In the genomic region with DNA sequence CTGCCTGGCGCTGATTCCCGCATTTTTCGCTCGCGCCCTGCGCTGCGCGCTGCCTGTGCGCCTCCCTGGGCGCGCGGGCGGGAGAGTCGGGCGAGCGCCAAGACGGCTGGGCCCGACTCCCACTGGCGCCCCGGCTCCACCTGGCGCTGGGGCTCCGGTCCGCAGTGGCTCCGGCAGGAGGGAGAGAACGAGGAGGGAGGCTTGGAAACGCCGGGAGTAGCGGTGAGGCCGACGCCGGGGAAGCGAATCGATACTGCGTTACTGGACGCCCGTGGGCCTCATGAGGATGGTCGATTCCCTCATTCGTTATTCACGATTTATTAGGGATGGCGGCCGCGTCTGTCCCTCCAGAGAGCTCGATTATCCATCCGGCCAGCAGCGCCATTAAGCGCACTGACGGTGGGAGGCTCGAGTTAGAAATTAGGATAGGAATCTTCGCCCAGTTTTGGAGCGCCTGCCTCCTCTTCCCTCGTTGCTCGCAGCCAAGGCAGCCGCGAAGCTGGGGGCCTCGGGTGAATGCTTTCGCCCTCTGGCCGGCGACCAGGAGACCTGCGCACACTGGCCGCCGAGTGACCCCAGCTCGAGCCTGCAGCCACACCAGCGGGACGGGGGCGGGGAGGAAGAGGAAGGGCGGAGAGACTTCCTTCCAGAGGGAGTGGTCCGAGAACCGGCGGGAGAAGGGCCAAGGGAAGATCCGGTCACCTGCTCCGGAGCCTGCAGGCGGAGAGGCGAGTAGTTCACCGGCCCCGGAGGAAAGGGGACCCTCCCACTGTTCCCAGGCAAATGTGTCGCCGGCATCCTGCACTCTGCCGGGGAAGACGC, we compare ENCODE assay signal across 1 cellular context.
TF ChIP-seq lines count a peak whose summit lies in the region.

No MANE protein-coding gene starts in this region.

TF ChIP-seq in K562, 482 proteins besides CTCF, POLR2A, EP300 and RAD21 (continued from another document and continues in another):
- TF ChIP-seq, protein P1, sequence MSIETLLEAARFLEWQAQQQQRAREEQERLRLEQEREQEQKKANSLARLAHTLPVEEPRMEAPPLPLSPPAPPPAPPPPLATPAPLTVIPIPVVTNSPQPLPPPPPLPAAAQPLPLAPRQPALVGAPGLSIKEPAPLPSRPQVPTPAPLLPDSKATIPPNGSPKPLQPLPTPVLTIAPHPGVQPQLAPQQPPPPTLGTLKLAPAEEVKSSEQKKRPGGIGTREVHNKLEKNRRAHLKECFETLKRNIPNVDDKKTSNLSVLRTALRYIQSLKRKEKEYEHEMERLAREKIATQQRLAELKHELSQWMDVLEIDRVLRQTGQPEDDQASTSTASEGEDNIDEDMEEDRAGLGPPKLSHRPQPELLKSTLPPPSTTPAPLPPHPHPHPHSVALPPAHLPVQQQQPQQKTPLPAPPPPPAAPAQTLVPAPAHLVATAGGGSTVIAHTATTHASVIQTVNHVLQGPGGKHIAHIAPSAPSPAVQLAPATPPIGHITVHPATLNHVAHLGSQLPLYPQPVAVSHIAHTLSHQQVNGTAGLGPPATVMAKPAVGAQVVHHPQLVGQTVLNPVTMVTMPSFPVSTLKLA (conservative IDR thresholded peaks at IDR 0.05), result peak; percentile 60 to 67; a peak in 3 of 4 replicates
- TF ChIP-seq CSDE1 (IDR thresholded peaks at IDR 0.05) (0 out of 4 replicates have a peak, but pooled peaks of 1 of the 2 experiments have one; percentile 12), RB1 (IDR thresholded peaks at IDR 0.05; ENCODE audit: low read depth) (peak; percentile 40), TEAD4 (IDR thresholded peaks at IDR 0.05; ENCODE audit: low read length) (peak; percentile 11), TEAD4 (CRISPR knock-in tag; IDR thresholded peaks at IDR 0.05; ENCODE audit: borderline replicate concordance) (no peak), ZBED1 (IDR thresholded peaks at IDR 0.05) (peak; percentile 27; the same call in 1 of the 2 replicates), ZNF589 (CRISPR knock-in tag; IDR thresholded peaks at IDR 0.05; ENCODE audit: low read depth) (0 out of 2 replicates have a peak, but pooled peaks have one; percentile 59), GTF2F1 (IDR thresholded peaks at IDR 0.05; ENCODE audit: low read depth, low read length) (0 out of 2 replicates have a peak, but pooled peaks have one; percentile 53), FIP1L1 (IDR thresholded peaks at IDR 0.05; ENCODE audit: low read depth, low read length, poor library complexity, severe bottlenecking) (peak; percentile 48), GABPB1 (CRISPR knock-in tag; IDR thresholded peaks at IDR 0.05) (peak; percentile 78), BRF1 (IDR thresholded peaks at IDR 0.05; ENCODE audit: borderline replicate concordance, extremely low read depth, insufficient read length) (no peak), KLF16 (IDR thresholded peaks at IDR 0.05) (no peak), YBX1 (IDR thresholded peaks at IDR 0.05) (no peak), ZNF134 (CRISPR knock-in tag; conservative IDR thresholded peaks at IDR 0.05) (no peak), CEBPG (CRISPR knock-in tag; IDR thresholded peaks at IDR 0.05) (no peak), CEBPG (tag; conservative IDR thresholded peaks at IDR 0.05 in 1 of 2, IDR thresholded peaks at IDR 0.05 in 1 of 2) (no peak), NFYB (IDR thresholded peaks at IDR 0.05; ENCODE audit: extremely low read depth, insufficient read length) (no peak), CEBPB (tag; IDR thresholded peaks at IDR 0.05) (no peak), SMARCB1 (IDR thresholded peaks at IDR 0.05; ENCODE audit: insufficient read length, low read depth) (no peak), ZNF133 (CRISPR knock-in tag; IDR thresholded peaks at IDR 0.05) (no peak), SP1 (CRISPR knock-in tag; IDR thresholded peaks at IDR 0.05) (0 out of 2 replicates have a peak, but pooled peaks have one; percentile 20), ZEB2 (IDR thresholded peaks at IDR 0.05) (no peak), TBP (optimal IDR thresholded peaks at IDR 0.05; ENCODE audit: low read depth, low read length) (peak; percentile 88), FOXK2 (conservative IDR thresholded peaks at IDR 0.05 in 1 of 2, IDR thresholded peaks at IDR 0.05 in 1 of 2; ENCODE audit: low read depth in 2 of 2) (no peak), GATAD2A (IDR thresholded peaks at IDR 0.05) (peak; percentile 51; the same call in 1 of the 2 replicates), ETV6 (IDR thresholded peaks at IDR 0.05; ENCODE audit: borderline replicate concordance in 1 of 2, low read depth in 2 of 2, low read length in 1 of 2) (peak; percentile 10 to 78; a peak in 2 of 4 replicates), ETV6 (CRISPR knock-in tag; IDR thresholded peaks at IDR 0.05; ENCODE audit: borderline replicate concordance) (no peak), NFIC (IDR thresholded peaks at IDR 0.05) (peak; percentile 70), KDM2B (CRISPR knock-in tag; IDR thresholded peaks at IDR 0.05) (no peak), ZNF224 (CRISPR knock-in tag; IDR thresholded peaks at IDR 0.05) (no peak), NCOR1 (IDR thresholded peaks at IDR 0.05) (peak; percentile 42; the same call in 1 of the 2 replicates), ZNF24 (IDR thresholded peaks at IDR 0.05) (0 out of 2 replicates have a peak, but pooled peaks have one; percentile 11), ETV5 (CRISPR knock-in tag; IDR thresholded peaks at IDR 0.05; ENCODE audit: low read depth) (peak; percentile 89), POU5F1 (IDR thresholded peaks at IDR 0.05; ENCODE audit: borderline replicate concordance, low read depth, low read length, partially characterized antibody) (no peak), RNF2 (IDR thresholded peaks at IDR 0.05) (peak; percentile 89)
- TF ChIP-seq, protein P2, sequence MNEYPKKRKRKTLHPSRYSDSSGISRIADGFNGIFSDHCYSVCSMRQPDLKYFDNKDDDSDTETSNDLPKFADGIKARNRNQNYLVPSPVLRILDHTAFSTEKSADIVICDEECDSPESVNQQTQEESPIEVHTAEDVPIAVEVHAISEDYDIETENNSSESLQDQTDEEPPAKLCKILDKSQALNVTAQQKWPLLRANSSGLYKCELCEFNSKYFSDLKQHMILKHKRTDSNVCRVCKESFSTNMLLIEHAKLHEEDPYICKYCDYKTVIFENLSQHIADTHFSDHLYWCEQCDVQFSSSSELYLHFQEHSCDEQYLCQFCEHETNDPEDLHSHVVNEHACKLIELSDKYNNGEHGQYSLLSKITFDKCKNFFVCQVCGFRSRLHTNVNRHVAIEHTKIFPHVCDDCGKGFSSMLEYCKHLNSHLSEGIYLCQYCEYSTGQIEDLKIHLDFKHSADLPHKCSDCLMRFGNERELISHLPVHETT (CRISPR knock-in tag; conservative IDR thresholded peaks at IDR 0.05 in 1 of 2, IDR thresholded peaks at IDR 0.05 in 1 of 2), result peak in 1 of 2 experiments; percentile 67; a peak in 2 of 4 replicates
- TF ChIP-seq, protein P3, sequence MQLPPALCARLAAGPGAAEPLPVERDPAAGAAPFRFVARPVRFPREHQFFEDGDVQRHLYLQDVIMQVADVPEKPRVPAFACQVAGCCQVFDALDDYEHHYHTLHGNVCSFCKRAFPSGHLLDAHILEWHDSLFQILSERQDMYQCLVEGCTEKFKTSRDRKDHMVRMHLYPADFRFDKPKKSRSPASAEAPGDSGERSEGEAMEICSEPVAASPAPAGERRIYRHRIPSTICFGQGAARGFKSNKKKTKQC (CRISPR knock-in tag; IDR thresholded peaks at IDR 0.05), result no peak
- TF ChIP-seq, protein P4, sequence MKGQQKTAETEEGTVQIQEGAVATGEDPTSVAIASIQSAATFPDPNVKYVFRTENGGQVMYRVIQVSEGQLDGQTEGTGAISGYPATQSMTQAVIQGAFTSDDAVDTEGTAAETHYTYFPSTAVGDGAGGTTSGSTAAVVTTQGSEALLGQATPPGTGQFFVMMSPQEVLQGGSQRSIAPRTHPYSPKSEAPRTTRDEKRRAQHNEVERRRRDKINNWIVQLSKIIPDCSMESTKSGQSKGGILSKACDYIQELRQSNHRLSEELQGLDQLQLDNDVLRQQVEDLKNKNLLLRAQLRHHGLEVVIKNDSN (CRISPR knock-in tag; IDR thresholded peaks at IDR 0.05), result peak; percentile 53
- TF ChIP-seq, protein P5, sequence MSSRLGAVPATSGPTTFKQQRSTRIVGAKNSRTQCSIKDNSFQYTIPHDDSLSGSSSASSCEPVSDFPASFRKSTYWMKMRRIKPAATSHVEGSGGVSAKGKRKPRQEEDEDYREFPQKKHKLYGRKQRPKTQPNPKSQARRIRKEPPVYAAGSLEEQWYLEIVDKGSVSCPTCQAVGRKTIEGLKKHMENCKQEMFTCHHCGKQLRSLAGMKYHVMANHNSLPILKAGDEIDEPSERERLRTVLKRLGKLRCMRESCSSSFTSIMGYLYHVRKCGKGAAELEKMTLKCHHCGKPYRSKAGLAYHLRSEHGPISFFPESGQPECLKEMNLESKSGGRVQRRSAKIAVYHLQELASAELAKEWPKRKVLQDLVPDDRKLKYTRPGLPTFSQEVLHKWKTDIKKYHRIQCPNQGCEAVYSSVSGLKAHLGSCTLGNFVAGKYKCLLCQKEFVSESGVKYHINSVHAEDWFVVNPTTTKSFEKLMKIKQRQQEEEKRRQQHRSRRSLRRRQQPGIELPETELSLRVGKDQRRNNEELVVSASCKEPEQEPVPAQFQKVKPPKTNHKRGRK (tag; IDR thresholded peaks at IDR 0.05), result no peak
- TF ChIP-seq, protein P6, sequence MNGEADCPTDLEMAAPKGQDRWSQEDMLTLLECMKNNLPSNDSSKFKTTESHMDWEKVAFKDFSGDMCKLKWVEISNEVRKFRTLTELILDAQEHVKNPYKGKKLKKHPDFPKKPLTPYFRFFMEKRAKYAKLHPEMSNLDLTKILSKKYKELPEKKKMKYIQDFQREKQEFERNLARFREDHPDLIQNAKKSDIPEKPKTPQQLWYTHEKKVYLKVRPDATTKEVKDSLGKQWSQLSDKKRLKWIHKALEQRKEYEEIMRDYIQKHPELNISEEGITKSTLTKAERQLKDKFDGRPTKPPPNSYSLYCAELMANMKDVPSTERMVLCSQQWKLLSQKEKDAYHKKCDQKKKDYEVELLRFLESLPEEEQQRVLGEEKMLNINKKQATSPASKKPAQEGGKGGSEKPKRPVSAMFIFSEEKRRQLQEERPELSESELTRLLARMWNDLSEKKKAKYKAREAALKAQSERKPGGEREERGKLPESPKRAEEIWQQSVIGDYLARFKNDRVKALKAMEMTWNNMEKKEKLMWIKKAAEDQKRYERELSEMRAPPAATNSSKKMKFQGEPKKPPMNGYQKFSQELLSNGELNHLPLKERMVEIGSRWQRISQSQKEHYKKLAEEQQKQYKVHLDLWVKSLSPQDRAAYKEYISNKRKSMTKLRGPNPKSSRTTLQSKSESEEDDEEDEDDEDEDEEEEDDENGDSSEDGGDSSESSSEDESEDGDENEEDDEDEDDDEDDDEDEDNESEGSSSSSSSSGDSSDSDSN (IDR thresholded peaks at IDR 0.05; ENCODE audit: borderline replicate concordance in 1 of 2, low read depth in 2 of 2, low read length in 2 of 2), result peak; percentile 80 to 91
- TF ChIP-seq, protein P7, sequence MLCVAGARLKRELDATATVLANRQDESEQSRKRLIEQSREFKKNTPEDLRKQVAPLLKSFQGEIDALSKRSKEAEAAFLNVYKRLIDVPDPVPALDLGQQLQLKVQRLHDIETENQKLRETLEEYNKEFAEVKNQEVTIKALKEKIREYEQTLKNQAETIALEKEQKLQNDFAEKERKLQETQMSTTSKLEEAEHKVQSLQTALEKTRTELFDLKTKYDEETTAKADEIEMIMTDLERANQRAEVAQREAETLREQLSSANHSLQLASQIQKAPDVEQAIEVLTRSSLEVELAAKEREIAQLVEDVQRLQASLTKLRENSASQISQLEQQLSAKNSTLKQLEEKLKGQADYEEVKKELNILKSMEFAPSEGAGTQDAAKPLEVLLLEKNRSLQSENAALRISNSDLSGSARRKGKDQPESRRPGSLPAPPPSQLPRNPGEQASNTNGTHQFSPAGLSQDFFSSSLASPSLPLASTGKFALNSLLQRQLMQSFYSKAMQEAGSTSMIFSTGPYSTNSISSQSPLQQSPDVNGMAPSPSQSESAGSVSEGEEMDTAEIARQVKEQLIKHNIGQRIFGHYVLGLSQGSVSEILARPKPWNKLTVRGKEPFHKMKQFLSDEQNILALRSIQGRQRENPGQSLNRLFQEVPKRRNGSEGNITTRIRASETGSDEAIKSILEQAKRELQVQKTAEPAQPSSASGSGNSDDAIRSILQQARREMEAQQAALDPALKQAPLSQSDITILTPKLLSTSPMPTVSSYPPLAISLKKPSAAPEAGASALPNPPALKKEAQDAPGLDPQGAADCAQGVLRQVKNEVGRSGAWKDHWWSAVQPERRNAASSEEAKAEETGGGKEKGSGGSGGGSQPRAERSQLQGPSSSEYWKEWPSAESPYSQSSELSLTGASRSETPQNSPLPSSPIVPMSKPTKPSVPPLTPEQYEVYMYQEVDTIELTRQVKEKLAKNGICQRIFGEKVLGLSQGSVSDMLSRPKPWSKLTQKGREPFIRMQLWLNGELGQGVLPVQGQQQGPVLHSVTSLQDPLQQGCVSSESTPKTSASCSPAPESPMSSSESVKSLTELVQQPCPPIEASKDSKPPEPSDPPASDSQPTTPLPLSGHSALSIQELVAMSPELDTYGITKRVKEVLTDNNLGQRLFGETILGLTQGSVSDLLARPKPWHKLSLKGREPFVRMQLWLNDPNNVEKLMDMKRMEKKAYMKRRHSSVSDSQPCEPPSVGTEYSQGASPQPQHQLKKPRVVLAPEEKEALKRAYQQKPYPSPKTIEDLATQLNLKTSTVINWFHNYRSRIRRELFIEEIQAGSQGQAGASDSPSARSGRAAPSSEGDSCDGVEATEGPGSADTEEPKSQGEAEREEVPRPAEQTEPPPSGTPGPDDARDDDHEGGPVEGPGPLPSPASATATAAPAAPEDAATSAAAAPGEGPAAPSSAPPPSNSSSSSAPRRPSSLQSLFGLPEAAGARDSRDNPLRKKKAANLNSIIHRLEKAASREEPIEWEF (CRISPR knock-in tag; IDR thresholded peaks at IDR 0.05), result no peak
- TF ChIP-seq, protein P8, sequence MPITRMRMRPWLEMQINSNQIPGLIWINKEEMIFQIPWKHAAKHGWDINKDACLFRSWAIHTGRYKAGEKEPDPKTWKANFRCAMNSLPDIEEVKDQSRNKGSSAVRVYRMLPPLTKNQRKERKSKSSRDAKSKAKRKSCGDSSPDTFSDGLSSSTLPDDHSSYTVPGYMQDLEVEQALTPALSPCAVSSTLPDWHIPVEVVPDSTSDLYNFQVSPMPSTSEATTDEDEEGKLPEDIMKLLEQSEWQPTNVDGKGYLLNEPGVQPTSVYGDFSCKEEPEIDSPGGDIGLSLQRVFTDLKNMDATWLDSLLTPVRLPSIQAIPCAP (CRISPR knock-in tag; IDR thresholded peaks at IDR 0.05; ENCODE audit: borderline replicate concordance), result no peak
- TF ChIP-seq, protein P9, sequence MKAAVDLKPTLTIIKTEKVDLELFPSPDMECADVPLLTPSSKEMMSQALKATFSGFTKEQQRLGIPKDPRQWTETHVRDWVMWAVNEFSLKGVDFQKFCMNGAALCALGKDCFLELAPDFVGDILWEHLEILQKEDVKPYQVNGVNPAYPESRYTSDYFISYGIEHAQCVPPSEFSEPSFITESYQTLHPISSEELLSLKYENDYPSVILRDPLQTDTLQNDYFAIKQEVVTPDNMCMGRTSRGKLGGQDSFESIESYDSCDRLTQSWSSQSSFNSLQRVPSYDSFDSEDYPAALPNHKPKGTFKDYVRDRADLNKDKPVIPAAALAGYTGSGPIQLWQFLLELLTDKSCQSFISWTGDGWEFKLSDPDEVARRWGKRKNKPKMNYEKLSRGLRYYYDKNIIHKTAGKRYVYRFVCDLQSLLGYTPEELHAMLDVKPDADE (conservative IDR thresholded peaks at IDR 0.05; ENCODE audit: control insufficient read depth, low read depth, low read length), result peak; percentile 73; the same call in 1 of the 2 replicates
